Comparison of ENCODE assay signal across 16 cellular contexts in the genomic region with DNA sequence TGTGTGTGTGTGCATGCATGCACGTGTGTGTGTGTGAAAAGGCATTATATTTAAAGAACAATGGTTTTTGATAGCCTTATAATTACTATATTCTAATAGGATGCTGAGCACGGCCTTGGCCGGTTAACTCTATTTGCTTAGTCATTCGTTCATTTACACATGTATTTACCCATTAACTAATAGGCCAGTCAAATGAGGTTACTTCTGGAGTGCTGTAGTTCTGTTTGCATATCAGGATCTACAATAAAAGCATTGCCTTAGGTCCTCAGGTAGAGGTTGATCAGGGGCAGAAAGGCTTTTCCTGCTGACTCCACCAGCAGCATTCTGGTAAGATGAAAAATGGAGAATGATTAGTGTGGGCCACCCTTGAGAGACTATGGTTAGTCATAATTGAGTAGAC.
"Had no signal": no experiment of that assay in that cellular context is flagged by ENCODE, and none has a peak within 500 bp of the region (broad histone marks: within the 10 kb centered on the region; RNA-seq: fewer than 3 reads in every experiment).

No MANE protein-coding gene starts in this region.

- H3K27ac ChIP-seq: cardiac muscle cell, upper lobe of left lung had no signal

- H3K27me3 ChIP-seq: cardiac muscle cell, upper lobe of left lung had no signal

- H3K36me3 ChIP-seq: cardiac muscle cell had no signal

- ATAC-seq: activated CD4-positive, alpha-beta T cell treated with anti-CD3 and anti-CD28 coated beads for 36 hours; activated CD8-positive, alpha-beta T cell treated with anti-CD3 and anti-CD28 coated beads for 36 hours; activated naive CD8-positive, alpha-beta T cell treated with anti-CD3 and anti-CD28 coated beads, Interleukin-2, amount 50 U/mL, for 24 hours; left colon; natural killer cell treated with Interleukin-12 subunit alpha and Interleukin-12 subunit beta and Interleukin-15 and Interleukin-18, amount 100 ng/mL, for 72 hours; sciatic nerve had no signal

- DNase-seq: activated CD4-positive, alpha-beta T cell treated with anti-CD3 and anti-CD28 coated beads for 36 hours; activated CD8-positive, alpha-beta T cell treated with anti-CD3 and anti-CD28 coated beads for 36 hours; activated naive CD4-positive, alpha-beta T cell; activated naive CD8-positive, alpha-beta T cell treated with anti-CD3 and anti-CD28 coated beads, Interleukin-2, amount 50 U/mL, for 24 hours; foreskin melanocyte; head of caudate nucleus; left colon; occipital lobe; stimulated activated CD4-positive, alpha-beta T cell treated with anti-CD3 and anti-CD28 coated beads, Interleukin-2, amount 100 ng/mL, for 24 hours; stimulated activated naive CD4-positive, alpha-beta T cell treated with Interleukin-2 at 50 U/mL for 16 hours; upper lobe of left lung had no signal

- H3K27me3 Mint-ChIP-seq: activated CD4-positive, alpha-beta T cell treated with anti-CD3 and anti-CD28 coated beads for 36 hours; activated CD8-positive, alpha-beta T cell treated with anti-CD3 and anti-CD28 coated beads for 36 hours; activated naive CD8-positive, alpha-beta T cell treated with anti-CD3 and anti-CD28 coated beads, Interleukin-2, amount 50 U/mL, for 24 hours; natural killer cell treated with Interleukin-12 subunit alpha and Interleukin-12 subunit beta and Interleukin-15 and Interleukin-18, amount 100 ng/mL, for 72 hours; progenitor cell of endocrine pancreas had no signal

- H3K27ac Mint-ChIP-seq: activated CD4-positive, alpha-beta T cell treated with anti-CD3 and anti-CD28 coated beads for 36 hours; activated CD8-positive, alpha-beta T cell treated with anti-CD3 and anti-CD28 coated beads for 36 hours; activated naive CD8-positive, alpha-beta T cell treated with anti-CD3 and anti-CD28 coated beads, Interleukin-2, amount 50 U/mL, for 24 hours; activated T-helper 1 cell treated with anti-CD3 and anti-CD28 coated beads, Interleukin-12 subunit alpha, Interleukin-12 subunit beta, Interleukin-2, Interleukin-4 antibody, amounts not matched to agents 30 ng/mL and 10 ng/mL and 1 ng/mL, durations not matched to agents 14 hours and 24 hours and 36 hours; natural killer cell treated with Interleukin-12 subunit alpha and Interleukin-12 subunit beta and Interleukin-15 and Interleukin-18, amount 100 ng/mL, for 72 hours; progenitor cell of endocrine pancreas had no signal

- H3K4me3 Mint-ChIP-seq: activated CD4-positive, alpha-beta T cell treated with anti-CD3 and anti-CD28 coated beads for 36 hours; activated CD8-positive, alpha-beta T cell treated with anti-CD3 and anti-CD28 coated beads for 36 hours; activated naive CD8-positive, alpha-beta T cell treated with anti-CD3 and anti-CD28 coated beads, Interleukin-2, amount 50 U/mL, for 24 hours; activated T-helper 1 cell treated with anti-CD3 and anti-CD28 coated beads, Interleukin-12 subunit alpha, Interleukin-12 subunit beta, Interleukin-2, Interleukin-4 antibody, amounts not matched to agents 30 ng/mL and 10 ng/mL and 1 ng/mL, durations not matched to agents 14 hours and 24 hours and 36 hours; natural killer cell treated with Interleukin-12 subunit alpha and Interleukin-12 subunit beta and Interleukin-15 and Interleukin-18, amount 100 ng/mL, for 72 hours had no signal

- H3K4me1 ChIP-seq: upper lobe of left lung had no signal

- H3K4me1 Mint-ChIP-seq: activated CD4-positive, alpha-beta T cell treated with anti-CD3 and anti-CD28 coated beads for 36 hours; activated naive CD8-positive, alpha-beta T cell treated with anti-CD3 and anti-CD28 coated beads, Interleukin-2, amount 50 U/mL, for 24 hours had no signal

- H3K4me3 ChIP-seq: cardiac muscle cell, upper lobe of left lung had no signal
